In genomic region chr6:39593644-39594043, GRCh38 we compare ENCODE assay signal across 22 cellular contexts.
DNase-seq lines count a peak whose midpoint lies in the region; ATAC-seq and TF ChIP-seq lines count a peak whose summit lies in the region.
"Had no signal": no experiment of that assay in that cellular context is flagged by ENCODE, and none has a peak within 500 bp of the region (broad histone marks: within the 10 kb centered on the region; RNA-seq: fewer than 3 reads in every experiment).

No MANE protein-coding gene starts in this region.

- H3K4me3 ChIP-seq in GM12865 (ENCODE audit: low read depth, low read length) (no peak overlapping the region), trophoblast cell (ENCODE audit: low read depth, low read length) (no peak overlapping the region)

- H3K4me2 ChIP-seq in trophoblast cell (ENCODE audit: low read length) = no peak overlapping the region
- H3K4me2 ChIP-seq: KMS-11 had no signal

- no peaks in the 10 kb centered on the region for H3K27me3 ChIP-seq in trophoblast cell (ENCODE audit: insufficient read depth, low read length)

- H4K8ac ChIP-seq in trophoblast cell (ENCODE audit: low read depth, low read length) = no peak overlapping the region

- no peak overlapping the region for H2BK5ac ChIP-seq in trophoblast cell (ENCODE audit: low read depth, low read length, poor library complexity)

- no peaks in the 10 kb centered on the region for H3K79me1 ChIP-seq in trophoblast cell (ENCODE audit: low read length)

- H3K79me2 ChIP-seq in trophoblast cell (ENCODE audit: control insufficient read depth, insufficient read depth, low read length, poor library complexity) = no peaks in the 10 kb centered on the region

- H3K27me3 Mint-ChIP-seq in chondrocyte (ENCODE audit: low read depth) = no peaks in the 10 kb centered on the region

- no peak overlapping the region for H2AK5ac ChIP-seq in trophoblast cell (ENCODE audit: low read length)

- no peak overlapping the region for H3K23ac ChIP-seq in trophoblast cell (ENCODE audit: low read length)

- H3K9ac ChIP-seq in trophoblast cell (ENCODE audit: low read length) = no peak overlapping the region
- H3K9ac ChIP-seq: KMS-11 had no signal

- no peak overlapping the region for H3K27ac ChIP-seq in trophoblast cell (ENCODE audit: low read depth, low read length)
- H3K27ac ChIP-seq: C4-2B, KMS-11 had no signal

- no peak overlapping the region for H3K4ac ChIP-seq in trophoblast cell (ENCODE audit: low read depth, low read length)

- H3K36me3 Mint-ChIP-seq in chondrocyte (ENCODE audit: low read depth) = no peaks in the 10 kb centered on the region
- H3K36me3 Mint-ChIP-seq: CD8-positive, alpha-beta memory T cell; T-cell had no signal

- peak; percentile 50 for ATAC-seq in GM19463 (IDR thresholded peaks at IDR 0.05; ENCODE audit: unreplicated experiment)
- ATAC-seq in HG03025 (IDR thresholded peaks at IDR 0.05; ENCODE audit: low FRiP score, unreplicated experiment) = no peak
- ATAC-seq: T-cell had no signal

- H3K4me1 Mint-ChIP-seq in chondrocyte (ENCODE audit: low read depth) = peaks cover 11% of the 10 kb centered on the region
- H3K4me1 Mint-ChIP-seq: CD8-positive, alpha-beta memory T cell; T-cell had no signal

- no peak overlapping the region for H3K14ac ChIP-seq in trophoblast cell (ENCODE audit: low read length)

- H3K4me1 ChIP-seq in trophoblast cell (ENCODE audit: control insufficient read depth in 1 of 2, insufficient read depth in 2 of 2, low read length in 2 of 2) = no peaks in the 10 kb centered on the region

- H2AFZ ChIP-seq in trophoblast cell (ENCODE audit: insufficient read depth, low read length, poor library complexity) = no peak overlapping the region

- no peak overlapping the region for H3K18ac ChIP-seq in trophoblast cell (ENCODE audit: low read length)

- no peak overlapping the region for H2BK12ac ChIP-seq in trophoblast cell (ENCODE audit: low read length)

- H3K4me3 Mint-ChIP-seq in chondrocyte (ENCODE audit: unreplicated experiment) = no peak overlapping the region
- H3K4me3 Mint-ChIP-seq: CD8-positive, alpha-beta memory T cell; T-cell had no signal

- H3K9me3 Mint-ChIP-seq in chondrocyte (ENCODE audit: low read depth) = peaks cover 4% of the 10 kb centered on the region

- WGBS in trophoblast cell (ENCODE audit: extremely low coverage, insufficient coverage, insufficient read length) = no CpG with 5 or more reads among the region's 2 CpGs

- H4K91ac ChIP-seq in trophoblast cell (ENCODE audit: low read depth, low read length) = no peak overlapping the region

- H4K12ac ChIP-seq in trophoblast cell (ENCODE audit: low read depth, low read length) = no peak overlapping the region

- TF ChIP-seq CTCF in GM12865 (IDR thresholded peaks at IDR 0.05; ENCODE audit: insufficient read depth, low read depth, low read length, missing control alignments) (no peak), chondrocyte (IDR thresholded peaks at IDR 0.05) (no peak)

- peak; percentile 6 for DNase-seq in GM12865 (ENCODE audit: low read depth)
- DNase-seq in astrocyte of the hippocampus (ENCODE audit: low read depth, low spot score) = peak; percentile 44
- peak; percentile 40 to 70 for DNase-seq in trophoblast cell
- no peak for DNase-seq in iPS-NIHi11 (ENCODE audit: low spot score)
- no peak for DNase-seq in DMS153 (lab: John Stamatoyannopoulos, UW)
- no peak for DNase-seq in chondrocyte (ENCODE audit: low spot score)
- DNase-seq: Calu3; CD8-positive, alpha-beta memory T cell; IMR-90; NCI-H1105; NCI-H146; NCI-H2029; NCI-H345; NCI-H524 treated with DMSO at 0.1 percent for 48 hours; NCI-H82; RPMI8226; SHP77 treated with DMSO at 0.1 percent for 48 hours; T-cell had no signal

- H3K9me3 ChIP-seq in trophoblast cell (ENCODE audit: insufficient read depth, low read depth, low read length) = no peaks in the 10 kb centered on the region

- no peak overlapping the region for H3K27ac Mint-ChIP-seq in chondrocyte (ENCODE audit: unreplicated experiment)
- H3K27ac Mint-ChIP-seq: CD8-positive, alpha-beta memory T cell had no signal

- H3K36me3 ChIP-seq in trophoblast cell (ENCODE audit: control insufficient read depth in 1 of 2, insufficient read depth in 2 of 2, low read length in 2 of 2) = no peaks in the 10 kb centered on the region

- no peak overlapping the region for H2BK120ac ChIP-seq in trophoblast cell (ENCODE audit: insufficient read depth, low read length, poor library complexity)

Comparison
In these comparisons a context has a peak if more than half of its experiments do, and no peak if none do; other contexts are left out.
1. DNase-seq: peak in GM12865 (single experiment), astrocyte of the hippocampus (single experiment) and trophoblast cell (2 of 2); none in iPS-NIHi11 (single experiment), DMS153 (single experiment) and chondrocyte (single experiment).